In the genomic region with DNA sequence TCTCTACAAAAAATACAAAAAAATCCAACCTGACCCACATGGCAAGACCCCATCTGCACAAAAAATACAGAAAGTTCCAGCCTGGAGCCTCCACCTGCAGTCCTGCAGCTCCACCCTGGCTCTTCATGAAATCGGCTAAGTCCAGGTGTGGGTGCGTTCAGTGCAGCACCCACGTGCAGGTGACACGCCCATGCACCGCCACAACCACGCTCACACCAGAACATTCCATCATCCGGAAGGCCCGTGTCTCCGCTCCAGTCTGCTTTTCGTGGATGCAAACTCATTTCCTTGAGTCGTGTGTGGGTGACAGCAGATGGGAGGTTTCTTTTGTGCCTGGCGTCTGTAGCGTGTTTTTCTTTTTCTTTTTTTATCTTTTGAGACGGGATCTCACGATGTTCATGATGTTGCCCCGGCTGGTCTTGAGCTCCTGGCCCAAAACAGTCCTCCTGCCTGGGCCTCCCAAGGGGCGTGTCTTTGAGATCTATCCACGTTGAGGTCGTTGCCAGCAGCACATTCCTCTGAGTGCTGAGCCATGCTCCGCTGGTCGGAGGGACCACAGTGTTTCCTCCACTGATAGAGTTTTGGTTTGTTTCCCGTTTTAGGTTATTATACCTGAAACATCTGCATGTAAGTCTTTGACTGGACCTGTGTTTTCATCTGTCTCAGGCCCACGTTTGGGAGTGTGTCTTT, we compare ENCODE assay signal across 15 cellular contexts. TPM values are rescaled to one million over a fixed set of nuclear protein-coding genes. Genes with fewer than 3 reads are reported as not detected.
DNase-seq lines count a peak whose midpoint lies in the region; ATAC-seq and TF ChIP-seq lines count a peak whose summit lies in the region.
"Had no signal": no experiment of that assay in that cellular context is flagged by ENCODE, and none has a peak within 500 bp of the region (broad histone marks: within the 10 kb centered on the region; RNA-seq: fewer than 3 reads in every experiment).

No MANE protein-coding gene starts in this region.

- no peaks in the 10 kb centered on the region for H3K9me3 Mint-ChIP-seq in activated CD4-positive, alpha-beta memory T cell treated with anti-CD3 and anti-CD28 coated beads, Interleukin-2, amount 10 ng/mL, durations not matched to agents 7 days and 5 days
- H3K9me3 Mint-ChIP-seq in type B pancreatic cell = no peaks in the 10 kb centered on the region

- peaks cover 46% of the 10 kb centered on the region for H3K36me3 ChIP-seq in iPS-20b (ENCODE audit: insufficient read depth, low read depth, low read length)
- H3K36me3 ChIP-seq: prostate gland, transverse colon had no signal

- no peak overlapping the region for H3K4me3 ChIP-seq in iPS-20b (ENCODE audit: low read length)
- H3K4me3 ChIP-seq: dorsolateral prefrontal cortex, prostate gland, transverse colon had no signal

- ATAC-seq in left ventricle myocardium superior = no peak
- no peak for ATAC-seq in Right ventricle myocardium inferior
- no peak for ATAC-seq in left lobe of liver

- peaks cover 10% of the 10 kb centered on the region for H3K4me1 ChIP-seq in iPS-20b (ENCODE audit: insufficient read depth, low read length)
- H3K4me1 ChIP-seq: prostate gland, transverse colon had no signal

- H3K27ac Mint-ChIP-seq in activated CD4-positive, alpha-beta memory T cell treated with anti-CD3 and anti-CD28 coated beads, Interleukin-2, amount 10 ng/mL, durations not matched to agents 7 days and 5 days = peak overlapping the region; percentile 71
- H3K27ac Mint-ChIP-seq in type B pancreatic cell = peak overlapping the region; percentile 94

- CTCF ChIA-PET in activated CD4-positive, alpha-beta memory T cell treated with anti-CD3 and anti-CD28 coated beads, Interleukin-2, amount 10 ng/mL, durations not matched to agents 7 days and 5 days (lab: Charles Lee) = interaction anchor here (0.9 to 1.4 kb wide), 3 partner anchors 9 to 49 kb away, joined by 3 to 7 read pairs (median 3); partner anchors contain the start of gene RNH1

- peaks cover 22% of the 10 kb centered on the region for H3K36me3 Mint-ChIP-seq in activated CD4-positive, alpha-beta memory T cell treated with anti-CD3 and anti-CD28 coated beads, Interleukin-2, amount 10 ng/mL, durations not matched to agents 7 days and 5 days (ENCODE audit: low read depth)
- H3K36me3 Mint-ChIP-seq in type B pancreatic cell = peaks cover 12% of the 10 kb centered on the region

- peaks cover 37% of the 10 kb centered on the region for H3K4me1 Mint-ChIP-seq in activated CD4-positive, alpha-beta memory T cell treated with anti-CD3 and anti-CD28 coated beads, Interleukin-2, amount 10 ng/mL, durations not matched to agents 7 days and 5 days
- H3K4me1 Mint-ChIP-seq in type B pancreatic cell (ENCODE audit: unreplicated experiment) = peaks cover 9% of the 10 kb centered on the region

- H3K4me3 Mint-ChIP-seq in activated CD4-positive, alpha-beta memory T cell treated with anti-CD3 and anti-CD28 coated beads, Interleukin-2, amount 10 ng/mL, durations not matched to agents 7 days and 5 days = peak overlapping the region; percentile 6
- H3K4me3 Mint-ChIP-seq in type B pancreatic cell = no peak overlapping the region

- no peaks in the 10 kb centered on the region for H3K27me3 Mint-ChIP-seq in activated CD4-positive, alpha-beta memory T cell treated with anti-CD3 and anti-CD28 coated beads, Interleukin-2, amount 10 ng/mL, durations not matched to agents 7 days and 5 days
- no peaks in the 10 kb centered on the region for H3K27me3 Mint-ChIP-seq in type B pancreatic cell

- intact Hi-C loops in left ventricle myocardium superior (cut with micrococcal nuclease) = no loop called here
- intact Hi-C loops in Right ventricle myocardium inferior (cut with DNase I) = loop anchor here (5.0 kb wide), 1 partner anchor 40 kb away; no protein-coding TSS in a partner anchor

- peak; percentile 26 for DNase-seq in left ventricle myocardium superior
- no peak for DNase-seq in Right ventricle myocardium inferior (ENCODE audit: missing footprints)
- DNase-seq in activated CD4-positive, alpha-beta memory T cell treated with anti-CD3 and anti-CD28 coated beads, Interleukin-2, amount 10 ng/mL, durations not matched to agents 7 days and 5 days = no peak
- no peak for DNase-seq in type B pancreatic cell (ENCODE audit: extremely low spot score, unreplicated experiment)
- no peak for DNase-seq in left lobe of liver (ENCODE audit: low spot score)
- DNase-seq in NCI-H2107 treated with DMSO at 0.1 percent for 48 hours (lab: John Stamatoyannopoulos, UW; ENCODE audit: unreplicated experiment) = no peak
- no peak for DNase-seq in pons (ENCODE audit: low spot score)
- DNase-seq: dorsolateral prefrontal cortex, Karpas-422, NCI-H1436 treated with DMSO at 0.1 percent for 48 hours, NCI-H510A, RPMI8226, transverse colon had no signal

- no peaks in the 10 kb centered on the region for H3K9me3 ChIP-seq in iPS-20b (ENCODE audit: insufficient read depth, low read depth, low read length)
- H3K9me3 ChIP-seq: prostate gland, transverse colon had no signal

- no peak for TF ChIP-seq CTCF in type B pancreatic cell (conservative IDR thresholded peaks at IDR 0.05)

- H3K9ac ChIP-seq in iPS-20b (ENCODE audit: low read depth, low read length) = peak overlapping the region; percentile 11; the same call in 1 of the 2 replicates

- no peaks in the 10 kb centered on the region for H3K27me3 ChIP-seq in iPS-20b (ENCODE audit: insufficient read depth, low read length)
- H3K27me3 ChIP-seq: dorsolateral prefrontal cortex, transverse colon had no signal

- POLR2A ChIA-PET in activated CD4-positive, alpha-beta memory T cell treated with anti-CD3 and anti-CD28 coated beads, Interleukin-2, amount 10 ng/mL, durations not matched to agents 7 days and 5 days (lab: Charles Lee) = interaction anchor here (1.0 to 1.3 kb wide), 4 partner anchors 17 to 52 kb away, joined by 3 to 4 read pairs (median 4); no protein-coding TSS in a partner anchor

- no peak overlapping the region for H3K27ac ChIP-seq in iPS-20b (ENCODE audit: low read length)
- H3K27ac ChIP-seq: prostate gland, transverse colon had no signal

RNA-seq across cellular contexts. Expression of gene PTDSS2, which starts 7.1 kb away (rescaled TPM):
- 31.8 TPM for total RNA-seq in left ventricle myocardium superior
- total RNA-seq in Right ventricle myocardium inferior = 27.8 TPM
- total RNA-seq in activated CD4-positive, alpha-beta memory T cell treated with anti-CD3 and anti-CD28 coated beads, Interleukin-2, amount 10 ng/mL, durations not matched to agents 7 days and 5 days = 10 to 100 TPM; 20.1 to 21.5 TPM
- total RNA-seq in type B pancreatic cell (ENCODE audit: low replicate concordance) = 33.6 and 46.9 TPM in 2 replicates
- total RNA-seq in left lobe of liver = 10.2 TPM

RNA-seq across cellular contexts. Expression of gene ANO9, which starts 15.4 kb away (rescaled TPM):
- 1.3 TPM for total RNA-seq in left ventricle myocardium superior
- 0.41 TPM for total RNA-seq in Right ventricle myocardium inferior
- total RNA-seq in activated CD4-positive, alpha-beta memory T cell treated with anti-CD3 and anti-CD28 coated beads, Interleukin-2, amount 10 ng/mL, durations not matched to agents 7 days and 5 days = 10 to 100 TPM; 69.2 to 73.5 TPM
- 25.3 and 66.6 TPM in 2 replicates for total RNA-seq in type B pancreatic cell (ENCODE audit: low replicate concordance)
- total RNA-seq in left lobe of liver = 0.83 TPM

RNA-seq across cellular contexts. Expression of gene SIGIRR, which starts 42.4 kb away (rescaled TPM):
- 47.5 TPM for total RNA-seq in left ventricle myocardium superior
- 50.0 TPM for total RNA-seq in Right ventricle myocardium inferior
- total RNA-seq in activated CD4-positive, alpha-beta memory T cell treated with anti-CD3 and anti-CD28 coated beads, Interleukin-2, amount 10 ng/mL, durations not matched to agents 7 days and 5 days = 100 to 1,000 TPM; 170 to 178 TPM
- total RNA-seq in type B pancreatic cell (ENCODE audit: low replicate concordance) = 36.2 and 44.0 TPM in 2 replicates
- total RNA-seq in left lobe of liver = 96.2 TPM

RNA-seq across cellular contexts. Expression of gene RNH1, which starts 49.8 kb away (rescaled TPM):
- 171 TPM for total RNA-seq in left ventricle myocardium superior
- total RNA-seq in Right ventricle myocardium inferior = 190 TPM
- total RNA-seq in activated CD4-positive, alpha-beta memory T cell treated with anti-CD3 and anti-CD28 coated beads, Interleukin-2, amount 10 ng/mL, durations not matched to agents 7 days and 5 days = 100 to 1,000 TPM; 109 to 117 TPM
- 84.5 and 128 TPM in 2 replicates for total RNA-seq in type B pancreatic cell (ENCODE audit: low replicate concordance)
- 85.4 TPM for total RNA-seq in left lobe of liver

Comparison
In these comparisons a context has a peak if more than half of its experiments do, and no peak if none do; other contexts are left out.
1. RNA of gene ANO9, which starts 15.4 kb away (total RNA-seq): 69.2 to 73.5 TPM in activated CD4-positive, alpha-beta memory T cell treated with anti-CD3 and anti-CD28 coated beads, Interleukin-2, amount 10 ng/mL, durations not matched to agents 7 days and 5 days and 25.3 to 66.6 TPM in type B pancreatic cell; 1.3 TPM in left ventricle myocardium superior (single experiment), 0.83 TPM in left lobe of liver (single experiment) and 0.41 TPM in Right ventricle myocardium inferior (single experiment); every median in the first group is over 10 times any median in the second.